18 cellular contexts compared by ENCODE assay signal in the genomic region with DNA sequence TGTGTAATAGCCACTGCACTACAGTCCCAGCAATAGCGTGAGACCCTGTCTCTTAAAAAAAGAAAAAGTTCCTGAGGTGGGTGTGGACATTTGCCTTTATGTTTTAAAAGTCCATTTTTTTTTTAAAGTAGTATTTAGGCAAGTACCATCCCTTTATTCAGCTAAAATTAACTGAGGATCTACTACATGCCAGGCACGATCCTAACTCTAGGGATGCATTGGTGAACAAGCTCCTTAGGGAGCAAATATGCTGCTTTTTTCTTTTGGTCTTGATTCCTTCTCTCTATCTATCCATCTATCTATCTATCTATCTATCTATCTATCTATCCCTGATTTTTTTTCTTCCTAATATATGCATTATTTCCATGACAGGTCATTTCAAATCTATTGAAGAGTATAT.
"Had no signal": no experiment of that assay in that cellular context is flagged by ENCODE, and none has a peak within 500 bp of the region (broad histone marks: within the 10 kb centered on the region; RNA-seq: fewer than 3 reads in every experiment).

No MANE protein-coding gene starts in this region.

- H3K9ac ChIP-seq: SK-N-SH had no signal

- H3K4me2 ChIP-seq: SK-N-SH had no signal

- DNase-seq: Karpas-422, KG1, MM.1S, NCI-H1436, NCI-H187, NCI-H2029, NCI-H2081 treated with DMSO at 0.1 percent for 48 hours, NCI-H2171, NCI-H226, NCI-H446, NCI-H510A, NCI-H524 treated with DMSO at 0.1 percent for 48 hours, NCI-H774, RPMI8226, SHP77, SK-N-SH, SW 1271 had no signal

- FAIRE-seq: RCC 7860 had no signal

- H3K9me3 ChIP-seq: SK-N-SH had no signal
